Comparison of ENCODE assay signal across 8 cellular contexts in genomic region chr3:141659821-141660597, GRCh38.
A peak's percentile ranks its signal among the peaks of the same experiment; 100 is the strongest.
DNase-seq lines count a peak whose midpoint lies in the region; ATAC-seq lines count a peak whose summit lies in the region.

No MANE protein-coding gene starts in this region.

- H3K4me3 Mint-ChIP-seq in activated naive CD8-positive, alpha-beta T cell treated with anti-CD3 and anti-CD28 coated beads, Interleukin-2, amount 10 ng/mL, durations not matched to agents 7 days and 5 days: peak overlapping the region; percentile 77

- H3K36me3 Mint-ChIP-seq in activated naive CD8-positive, alpha-beta T cell treated with anti-CD3 and anti-CD28 coated beads, Interleukin-2, amount 10 ng/mL, durations not matched to agents 7 days and 5 days: peaks cover 1% of the 10 kb centered on the region

- peak; percentile 45 for DNase-seq in DMS79 treated with DMSO at 0.1 percent for 48 hours (lab: John Stamatoyannopoulos, UW)
- peak; percentile 75 for DNase-seq in NCI-H1092 (lab: John Stamatoyannopoulos, UW)
- no peak for DNase-seq in activated naive CD8-positive, alpha-beta T cell treated with anti-CD3 and anti-CD28 coated beads, Interleukin-2, amount 10 ng/mL, durations not matched to agents 7 days and 5 days
- DNase-seq in hepatic stellate cell (ENCODE audit: low spot score): peak; percentile 66
- peak; percentile 22 to 91 (median 46) for DNase-seq in posterior cingulate gyrus
- no peak for DNase-seq in AML-193 (lab: John Stamatoyannopoulos, UW)
- DNase-seq in activated CD4-positive, CD25-positive, alpha-beta regulatory T cell (lab: John Stamatoyannopoulos, UW): no peak
- no peak for DNase-seq in stimulated activated CD4-positive, alpha-beta T cell treated with anti-CD3 and anti-CD28 coated beads, Interleukin-4, amount 100 ng/mL, for 4 hours

- peaks cover 3% of the 10 kb centered on the region for H3K4me1 Mint-ChIP-seq in activated naive CD8-positive, alpha-beta T cell treated with anti-CD3 and anti-CD28 coated beads, Interleukin-2, amount 10 ng/mL, durations not matched to agents 7 days and 5 days

- POLR2A ChIA-PET in activated naive CD8-positive, alpha-beta T cell treated with anti-CD3 and anti-CD28 coated beads, Interleukin-2, amount 10 ng/mL, durations not matched to agents 7 days and 5 days (lab: Charles Lee): no interaction called here

- no peak for ATAC-seq in activated naive CD8-positive, alpha-beta T cell treated with anti-CD3 and anti-CD28 coated beads, Interleukin-2, amount 10 ng/mL, durations not matched to agents 7 days and 5 days (ENCODE audit: low read depth)

- no peak overlapping the region for H3K27ac Mint-ChIP-seq in activated naive CD8-positive, alpha-beta T cell treated with anti-CD3 and anti-CD28 coated beads, Interleukin-2, amount 10 ng/mL, durations not matched to agents 7 days and 5 days

- H3K9me3 Mint-ChIP-seq in activated naive CD8-positive, alpha-beta T cell treated with anti-CD3 and anti-CD28 coated beads, Interleukin-2, amount 10 ng/mL, durations not matched to agents 7 days and 5 days: no peaks in the 10 kb centered on the region

- peaks cover 81% of the 10 kb centered on the region for H3K27me3 Mint-ChIP-seq in activated naive CD8-positive, alpha-beta T cell treated with anti-CD3 and anti-CD28 coated beads, Interleukin-2, amount 10 ng/mL, durations not matched to agents 7 days and 5 days

- intact Hi-C loops in posterior cingulate gyrus (cut with DNase I): no loop called here

Comparison
In these comparisons a context has a peak if more than half of its experiments do, and no peak if none do; other contexts are left out.
1. DNase-seq: peak in DMS79 treated with DMSO at 0.1 percent for 48 hours (single experiment), NCI-H1092 (single experiment), hepatic stellate cell (single experiment) and posterior cingulate gyrus (10 of 10); none in activated naive CD8-positive, alpha-beta T cell treated with anti-CD3 and anti-CD28 coated beads, Interleukin-2, amount 10 ng/mL, durations not matched to agents 7 days and 5 days (single experiment), AML-193 (0 of 2), activated CD4-positive, CD25-positive, alpha-beta regulatory T cell (0 of 4) and stimulated activated CD4-positive, alpha-beta T cell treated with anti-CD3 and anti-CD28 coated beads, Interleukin-4, amount 100 ng/mL, for 4 hours (0 of 2).